8 cellular contexts compared by ENCODE assay signal in genomic region chr2:119387381-119388129, GRCh38. TPM values are rescaled to one million over a fixed set of nuclear protein-coding genes. Genes with fewer than 3 reads are reported as not detected.
DNase-seq lines count a peak whose midpoint lies in the region; ATAC-seq, FAIRE-seq and TF ChIP-seq lines count a peak whose summit lies in the region.

No MANE protein-coding gene starts in this region.

- ATAC-seq in GM18870 (IDR thresholded peaks at IDR 0.05; ENCODE audit: unreplicated experiment): peak; percentile 74
- ATAC-seq in HG03060 (IDR thresholded peaks at IDR 0.05; ENCODE audit: low read depth, unreplicated experiment): peak; percentile 82
- peak in 1 of 2 donors; percentile 23 for ATAC-seq in naive B cell (ENCODE audit: low read depth in 2 of 2)
- ATAC-seq in T-cell (replicated peaks in 1 of 4): no peak

- POLR2A ChIA-PET in RWPE1 (lab: Yijun Ruan, JAX; ENCODE audit: low non-redundant PET) (no interaction called here), T-cell (lab: Charles Lee) (no interaction called here)

- peaks cover 6 to 10% (median 6%) of the 10 kb centered on the region in 3 donors for H3K4me1 Mint-ChIP-seq in naive B cell
- H3K4me1 Mint-ChIP-seq in T-cell: peaks cover 0 to 5% (median 0%) of the 10 kb centered on the region in 3 donors

- peak in 12 of 14 donors; percentile 19 to 66 (median 42) for DNase-seq in C1 segment of cervical spinal cord (lab: John Stamatoyannopoulos, UW)
- DNase-seq in RWPE1 (ENCODE audit: low spot score): no peak
- peak; percentile 84 for DNase-seq in epithelial cell of esophagus (ENCODE audit: low read depth)
- DNase-seq in naive B cell: no peak
- peak; percentile 48 for DNase-seq in urothelium cell line (ENCODE audit: low spot score)
- DNase-seq in T-cell: no peak

- FAIRE-seq in urothelium cell line (lab: Jason Lieb, UNC): no peak

- no peaks in the 10 kb centered on the region for H3K9me3 Mint-ChIP-seq in naive B cell
- H3K9me3 Mint-ChIP-seq in T-cell: no peaks in the 10 kb centered on the region

- no peak for TF ChIP-seq CTCF in RWPE1 (conservative IDR thresholded peaks at IDR 0.05; ENCODE audit: low read depth)
- TF ChIP-seq CTCF in epithelial cell of esophagus (IDR thresholded peaks at IDR 0.05; ENCODE audit: insufficient read depth, low read depth, low read length, missing control alignments): peak; percentile 52

- no peak overlapping the region for H3K4me3 ChIP-seq in epithelial cell of esophagus (ENCODE audit: low read length)

- CTCF ChIA-PET in RWPE1 (lab: Yijun Ruan, JAX) (interaction anchor here (0.7 kb wide), 1 partner anchor 98 kb away, joined by 5 read pairs; no protein-coding TSS in a partner anchor), T-cell (lab: Charles Lee) (no interaction called here)

- H3K36me3 Mint-ChIP-seq in naive B cell (no peaks in the 10 kb centered on the region), T-cell (no peaks in the 10 kb centered on the region)

- H3K27me3 Mint-ChIP-seq in naive B cell (peaks cover 0 to 10% (median 0%) of the 10 kb centered on the region in 3 donors), T-cell (peaks cover 10 to 12% of the 10 kb centered on the region in 2 donors)

- H3K27ac ChIP-seq in RWPE1: peak overlapping the region; percentile 64

- H3K4me3 Mint-ChIP-seq in naive B cell: peak overlapping the region in 1 of 8 donors; percentile 56
- H3K4me3 Mint-ChIP-seq in T-cell: no peak overlapping the region

- H3K27ac Mint-ChIP-seq in naive B cell (peak overlapping the region in 4 of 6 donors; percentile 3 to 72 (median 52)), T-cell (no peak overlapping the region)

RNA-seq across cellular contexts. Expression of gene DBI, which starts 20.8 kb away (rescaled TPM):
- polyA plus RNA-seq in naive B cell (ENCODE audit: low read depth in 6 of 6): 100 to 1,000 TPM; 567 to 670 (median 595) TPM
- total RNA-seq in T-cell: 10 to 100 TPM; 33.4 to 55.5 (median 44.3) TPM

RNA-seq across cellular contexts. Expression of gene C2orf76, which starts 20.9 kb away (rescaled TPM):
- polyA plus RNA-seq in naive B cell (ENCODE audit: low read depth in 6 of 6): 10 to 100 TPM; 19.2 to 29.0 (median 25.2) TPM
- total RNA-seq in T-cell: 1 to 10 TPM; 5.2 to 9.0 (median 7.4) TPM

RNA-seq across cellular contexts. Expression of gene TMEM37, which starts 44.1 kb away (rescaled TPM):
- not detected for polyA plus RNA-seq in naive B cell (ENCODE audit: low read depth in 6 of 6)
- under 1 TPM in 2 of 5 donors, not detected in 3; 0.44 to 0.60 TPM for total RNA-seq in T-cell

Comparison
In these comparisons a context has a peak if more than half of its experiments do, and no peak if none do; other contexts are left out.
1. DNase-seq: peak in C1 segment of cervical spinal cord (12 of 14), epithelial cell of esophagus (single experiment) and urothelium cell line (single experiment); none in RWPE1 (single experiment), naive B cell (single experiment) and T-cell (0 of 34).
2. ATAC-seq: peak in GM18870 (single experiment) and HG03060 (single experiment); none in T-cell (0 of 4).
3. H3K27ac Mint-ChIP-seq: peak in naive B cell (4 of 6); none in T-cell (0 of 2).